Comparison of ENCODE assay signal across 32 cellular contexts in the genomic region with DNA sequence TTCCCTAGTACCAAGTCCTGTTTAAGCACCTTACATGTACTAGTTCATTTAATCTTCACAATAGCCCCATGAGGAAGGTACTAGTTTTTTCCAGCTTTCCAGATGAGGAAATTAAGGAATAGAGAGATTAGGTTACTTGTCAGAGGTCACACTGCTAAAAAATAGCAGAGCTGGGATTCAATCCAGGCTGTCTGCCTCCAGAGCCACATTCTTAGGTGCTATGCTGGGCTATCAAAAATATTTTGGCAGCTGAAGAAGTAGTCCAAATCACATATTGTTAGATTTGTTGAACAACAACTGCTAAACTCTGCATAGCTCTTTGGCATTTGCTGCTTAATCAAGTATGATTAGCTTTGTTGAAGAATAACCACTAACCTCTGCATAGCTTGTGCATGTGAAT.
"Had no signal": no experiment of that assay in that cellular context is flagged by ENCODE, and none has a peak within 500 bp of the region (broad histone marks: within the 10 kb centered on the region; RNA-seq: fewer than 3 reads in every experiment).

No MANE protein-coding gene starts in this region.

- H3K9me3 ChIP-seq: neutrophil, pancreas, prostate gland, right atrium auricular region, right lobe of liver, sigmoid colon, spleen, suprapubic skin, testis, tibial artery, transverse colon, upper lobe of right lung, vagina had no signal

- H3K27me3 ChIP-seq: pancreas, right lobe of liver, sigmoid colon, spleen, suprapubic skin, testis, tibial artery, transverse colon, upper lobe of right lung, vagina had no signal

- H3K4me1 Mint-ChIP-seq: nephron progenitor cell; neural crest cell; stimulated activated memory B cell treated with anti-CD40 and anti-IgM and Interleukin-4, amounts not matched to agents 10 μg/mL and 1 μg/mL and 100 μg/mL, for 72 hours; stimulated activated naive CD8-positive, alpha-beta T cell treated with anti-CD3 and anti-CD28 coated beads, Interleukin-15, amount 100 ng/mL, for 72 hours had no signal

- H3K4me3 Mint-ChIP-seq: naive thymus-derived CD8-positive, alpha-beta T cell; natural killer cell treated with Interleukin-12 subunit alpha and Interleukin-12 subunit beta and Interleukin-15 and Interleukin-18, amount 100 ng/mL, for 72 hours; nephron progenitor cell; neural crest cell; stimulated activated memory B cell treated with anti-CD40 and anti-IgM and Interleukin-4, amounts not matched to agents 10 μg/mL and 1 μg/mL and 100 μg/mL, for 72 hours; stimulated activated naive CD8-positive, alpha-beta T cell treated with anti-CD3 and anti-CD28 coated beads, Interleukin-15, amount 100 ng/mL, for 72 hours; type B pancreatic cell had no signal

- H3K27ac Mint-ChIP-seq: naive thymus-derived CD8-positive, alpha-beta T cell; natural killer cell treated with Interleukin-12 subunit alpha and Interleukin-12 subunit beta and Interleukin-15 and Interleukin-18, amount 100 ng/mL, for 72 hours; nephron progenitor cell; stimulated activated memory B cell treated with anti-CD40 and anti-IgM and Interleukin-4, amounts not matched to agents 10 μg/mL and 1 μg/mL and 100 μg/mL, for 72 hours; stimulated activated naive CD8-positive, alpha-beta T cell treated with anti-CD3 and anti-CD28 coated beads, Interleukin-15, amount 100 ng/mL, for 72 hours; type B pancreatic cell had no signal

- H3K36me3 Mint-ChIP-seq: naive thymus-derived CD8-positive, alpha-beta T cell; natural killer cell treated with Interleukin-12 subunit alpha and Interleukin-12 subunit beta and Interleukin-15 and Interleukin-18, amount 100 ng/mL, for 72 hours; stimulated activated memory B cell treated with anti-CD40 and anti-IgM and Interleukin-4, amounts not matched to agents 10 μg/mL and 1 μg/mL and 100 μg/mL, for 72 hours; type B pancreatic cell had no signal

- H3K9me3 Mint-ChIP-seq: nephron progenitor cell; neural crest cell; stimulated activated memory B cell treated with anti-CD40 and anti-IgM and Interleukin-4, amounts not matched to agents 10 μg/mL and 1 μg/mL and 100 μg/mL, for 72 hours had no signal

- FAIRE-seq: pancreas had no signal

- H3K27me3 Mint-ChIP-seq: natural killer cell treated with Interleukin-12 subunit alpha and Interleukin-12 subunit beta and Interleukin-15 and Interleukin-18, amount 100 ng/mL, for 72 hours; stimulated activated memory B cell treated with anti-CD40 and anti-IgM and Interleukin-4, amounts not matched to agents 10 μg/mL and 1 μg/mL and 100 μg/mL, for 72 hours; stimulated activated naive CD8-positive, alpha-beta T cell treated with anti-CD3 and anti-CD28 coated beads, Interleukin-15, amount 100 ng/mL, for 72 hours had no signal

- H3K4me3 ChIP-seq: pancreas, prostate gland, right atrium auricular region, right lobe of liver, sigmoid colon, skin epidermis, smooth muscle cell, spleen, suprapubic skin, testis, tibial artery, transverse colon, upper lobe of right lung, vagina had no signal

- DNase-seq: naive thymus-derived CD8-positive, alpha-beta T cell; nephron progenitor cell; nucleus accumbens; pancreas; retina; right lobe of liver; sigmoid colon; spleen; stimulated activated CD4-positive, alpha-beta T cell treated with anti-CD3 and anti-CD28 coated beads, Interleukin-12 subunit alpha, Interleukin-12 subunit beta, amount 100 ng/mL, for 4 hours; stimulated activated CD4-positive, alpha-beta T cell treated with anti-CD3 and anti-CD28 coated beads, Interleukin-1b, Interleukin-23, amount 100 ng/mL, for 48 hours; stimulated activated CD4-positive, alpha-beta T cell treated with anti-CD3 and anti-CD28 coated beads, Interleukin-4, amount 100 ng/mL, for 1 hour; stimulated activated CD4-positive, alpha-beta T cell treated with anti-CD3 and anti-CD28 coated beads, Interleukin-4, amount 100 ng/mL, for 4 hours; stimulated activated CD8-positive, alpha-beta memory T cell treated with anti-CD3 and anti-CD28 coated beads, Interleukin-4, amount 100 ng/mL, for 48 hours; stimulated activated naive CD4-positive, alpha-beta T cell; stimulated activated naive CD8-positive, alpha-beta T cell treated with anti-CD3 and anti-CD28 coated beads, Interleukin-15, amount 100 ng/mL, for 72 hours; stimulated activated naive CD8-positive, alpha-beta T cell treated with anti-CD3 and anti-CD28 coated beads, Interleukin-15, Interleukin-2, amounts not matched to agents 100 U/mL and 50 U/mL, for 24 hours; substantia nigra; testis; tibial artery; transverse colon; upper lobe of right lung had no signal

- H3K36me3 ChIP-seq: neutrophil, pancreas, prostate gland, right atrium auricular region, right lobe of liver, sigmoid colon, spleen, suprapubic skin, tibial artery, transverse colon, upper lobe of right lung, vagina had no signal

- ATAC-seq: naive thymus-derived CD8-positive, alpha-beta T cell; natural killer cell treated with Interleukin-12 subunit alpha and Interleukin-12 subunit beta and Interleukin-15 and Interleukin-18, amount 100 ng/mL, for 72 hours; pancreas; right lobe of liver; stimulated activated memory B cell treated with anti-CD40 and anti-IgM and Interleukin-4, amounts not matched to agents 10 μg/mL and 1 μg/mL and 100 μg/mL, for 72 hours; stimulated activated naive CD8-positive, alpha-beta T cell treated with anti-CD3 and anti-CD28 coated beads, Interleukin-15, amount 100 ng/mL, for 72 hours; stimulated activated naive CD8-positive, alpha-beta T cell treated with anti-CD3 and anti-CD28 coated beads, Interleukin-15, Interleukin-2, amounts not matched to agents 100 U/mL and 50 U/mL, for 24 hours; upper lobe of right lung had no signal

- H3K27ac ChIP-seq: neutrophil, pancreas, prostate gland, right atrium auricular region, right lobe of liver, sigmoid colon, skin epidermis, spleen, suprapubic skin, testis, tibial artery, transverse colon, upper lobe of right lung, vagina had no signal

- H3K4me1 ChIP-seq: pancreas, prostate gland, right atrium auricular region, right lobe of liver, testis, tibial artery, transverse colon, upper lobe of right lung, vagina had no signal

- H3K4me2 ChIP-seq: smooth muscle cell had no signal
